In genomic region chr1:47190807-47191206, GRCh38 we compare ENCODE assay signal across 2 cellular contexts.
A peak's percentile ranks its signal among the peaks of the same experiment; 100 is the strongest.
TF ChIP-seq lines count a peak whose summit lies in the region.

No MANE protein-coding gene starts in this region.

TF ChIP-seq in A549, 52 proteins besides CTCF, POLR2A, EP300 and RAD21:
- TF ChIP-seq ESRRA (IDR thresholded peaks at IDR 0.05; ENCODE audit: borderline replicate concordance, low read length) (no peak), GATA3 (IDR thresholded peaks at IDR 0.05; ENCODE audit: borderline replicate concordance) (no peak), HDAC2 (IDR thresholded peaks at IDR 0.05) (no peak), HOXB5 (CRISPR knock-in tag; IDR thresholded peaks at IDR 0.05) (no peak), CBX8 (IDR thresholded peaks at IDR 0.05) (no peak), NFE2L2 (conservative IDR thresholded peaks at IDR 0.05; ENCODE audit: low read length) (no peak), FOSB (CRISPR knock-in tag; IDR thresholded peaks at IDR 0.05) (no peak), REST (IDR thresholded peaks at IDR 0.05) (no peak)
- TF ChIP-seq, protein P1, sequence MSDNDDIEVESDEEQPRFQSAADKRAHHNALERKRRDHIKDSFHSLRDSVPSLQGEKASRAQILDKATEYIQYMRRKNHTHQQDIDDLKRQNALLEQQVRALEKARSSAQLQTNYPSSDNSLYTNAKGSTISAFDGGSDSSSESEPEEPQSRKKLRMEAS (IDR thresholded peaks at IDR 0.05): no peak
- TF ChIP-seq, protein P2, sequence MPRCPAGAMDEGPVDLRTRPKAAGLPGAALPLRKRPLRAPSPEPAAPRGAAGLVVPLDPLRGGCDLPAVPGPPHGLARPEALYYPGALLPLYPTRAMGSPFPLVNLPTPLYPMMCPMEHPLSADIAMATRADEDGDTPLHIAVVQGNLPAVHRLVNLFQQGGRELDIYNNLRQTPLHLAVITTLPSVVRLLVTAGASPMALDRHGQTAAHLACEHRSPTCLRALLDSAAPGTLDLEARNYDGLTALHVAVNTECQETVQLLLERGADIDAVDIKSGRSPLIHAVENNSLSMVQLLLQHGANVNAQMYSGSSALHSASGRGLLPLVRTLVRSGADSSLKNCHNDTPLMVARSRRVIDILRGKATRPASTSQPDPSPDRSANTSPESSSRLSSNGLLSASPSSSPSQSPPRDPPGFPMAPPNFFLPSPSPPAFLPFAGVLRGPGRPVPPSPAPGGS (IDR thresholded peaks at IDR 0.05): no peak
TF ChIP-seq in A549: peak in this region for 0.

TF ChIP-seq in K562, 482 proteins besides CTCF, POLR2A, EP300 and RAD21:
- TF ChIP-seq ZNF12 (CRISPR knock-in tag; IDR thresholded peaks at IDR 0.05) (0 out of 2 replicates have a peak, but pooled peaks have one; percentile 35), YBX1 (IDR thresholded peaks at IDR 0.05) (no peak)
- TF ChIP-seq, protein P3, sequence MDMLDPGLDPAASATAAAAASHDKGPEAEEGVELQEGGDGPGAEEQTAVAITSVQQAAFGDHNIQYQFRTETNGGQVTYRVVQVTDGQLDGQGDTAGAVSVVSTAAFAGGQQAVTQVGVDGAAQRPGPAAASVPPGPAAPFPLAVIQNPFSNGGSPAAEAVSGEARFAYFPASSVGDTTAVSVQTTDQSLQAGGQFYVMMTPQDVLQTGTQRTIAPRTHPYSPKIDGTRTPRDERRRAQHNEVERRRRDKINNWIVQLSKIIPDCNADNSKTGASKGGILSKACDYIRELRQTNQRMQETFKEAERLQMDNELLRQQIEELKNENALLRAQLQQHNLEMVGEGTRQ (CRISPR knock-in tag; IDR thresholded peaks at IDR 0.05): peak; percentile 38
